In the genomic region with DNA sequence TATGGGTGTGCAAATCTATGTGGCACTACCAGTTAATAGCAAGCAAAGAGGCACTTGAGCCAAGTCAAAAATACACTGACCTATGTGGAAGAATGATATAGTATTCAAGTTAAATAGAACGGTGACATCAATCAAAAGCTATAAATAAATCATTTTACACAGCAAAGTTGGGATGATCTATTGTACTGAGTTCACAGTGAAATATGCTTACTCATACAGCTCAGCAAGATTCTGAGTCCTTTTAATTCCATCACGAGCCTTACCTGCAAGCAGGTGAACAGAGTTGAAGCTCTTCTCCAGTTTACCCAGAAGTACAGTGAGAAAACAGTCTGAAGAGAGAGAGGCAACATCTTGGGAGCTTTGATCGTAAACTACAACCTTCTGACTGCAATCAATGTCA, we compare ENCODE assay signal across 26 cellular contexts. TPM values are rescaled to one million over a fixed set of nuclear protein-coding genes. Genes with fewer than 3 reads are reported as not detected.
DNase-seq lines count a peak whose midpoint lies in the region; ATAC-seq, FAIRE-seq and TF ChIP-seq lines count a peak whose summit lies in the region.
"Had no signal": no experiment of that assay in that cellular context is flagged by ENCODE, and none has a peak within 500 bp of the region (broad histone marks: within the 10 kb centered on the region; RNA-seq: fewer than 3 reads in every experiment).

No MANE protein-coding gene starts in this region.

- H3K36me3 ChIP-seq in HUES48 (ENCODE audit: control insufficient read depth, insufficient read depth, low read length) (peaks cover 54% of the 10 kb centered on the region), colonic mucosa (no peaks in the 10 kb centered on the region), pancreas (peaks cover 0 to 10% (median 0%) of the 10 kb centered on the region in 3 donors), tibial nerve (peaks cover 0 to 12% (median 0%) of the 10 kb centered on the region in 3 donors), neural progenitor cell (peaks cover 8% of the 10 kb centered on the region)
- H3K36me3 ChIP-seq: brain microvascular endothelial cell had no signal

- H3K27ac ChIP-seq in 22Rv1: peak overlapping the region; percentile 17; the same call in 1 of the 2 replicates
- peak overlapping the region; percentile 62 for H3K27ac ChIP-seq in HUES48 (ENCODE audit: low read depth, low read length)
- peak overlapping the region; percentile 58 for H3K27ac ChIP-seq in colonic mucosa
- H3K27ac ChIP-seq in pancreas: no peak overlapping the region
- peak overlapping the region in 1 of 4 donors; percentile 69 for H3K27ac ChIP-seq in tibial nerve
- no peak overlapping the region for H3K27ac ChIP-seq in neural progenitor cell
- H3K27ac ChIP-seq: brain microvascular endothelial cell, upper lobe of left lung had no signal

- H4K20me1 ChIP-seq in neural progenitor cell (ENCODE audit: low read depth): peaks cover 20% of the 10 kb centered on the region

- no peak overlapping the region for H3K4me3 ChIP-seq in HUES48 (ENCODE audit: low read depth, low read length)
- H3K4me3 ChIP-seq in colonic mucosa: no peak overlapping the region
- H3K4me3 ChIP-seq in pancreas: no peak overlapping the region
- H3K4me3 ChIP-seq in tibial nerve: no peak overlapping the region
- no peak overlapping the region for H3K4me3 ChIP-seq in neural progenitor cell
- H3K4me3 ChIP-seq: adrenal gland, heart left ventricle, skin epidermis, upper lobe of left lung had no signal

- TF ChIP-seq CTCF in 22Rv1 (IDR thresholded peaks at IDR 0.05) (no peak), colonic mucosa (IDR thresholded peaks at IDR 0.05) (no peak), pancreas (IDR thresholded peaks at IDR 0.05) (no peak), tibial nerve (IDR thresholded peaks at IDR 0.05) (no peak), neural progenitor cell (IDR thresholded peaks at IDR 0.05) (no peak)

- no peak for TF ChIP-seq EP300 in tibial nerve (IDR thresholded peaks at IDR 0.05)

- intact Hi-C loops in colonic mucosa (cut with DNase I): no loop called here
- intact Hi-C loops in pancreas (cut with DNase I): no loop called here

- H3K4me1 Mint-ChIP-seq in neural progenitor cell: peaks cover 26% of the 10 kb centered on the region

- no peaks in the 10 kb centered on the region for H3K9me3 ChIP-seq in HUES48 (ENCODE audit: control insufficient read depth, insufficient read depth, low read length)
- no peaks in the 10 kb centered on the region for H3K9me3 ChIP-seq in colonic mucosa
- no peaks in the 10 kb centered on the region for H3K9me3 ChIP-seq in pancreas
- no peaks in the 10 kb centered on the region for H3K9me3 ChIP-seq in tibial nerve
- no peaks in the 10 kb centered on the region for H3K9me3 ChIP-seq in neural progenitor cell (ENCODE audit: low read depth)
- H3K9me3 ChIP-seq: adrenal gland, heart left ventricle, upper lobe of left lung had no signal

- DNase-seq in colonic mucosa (no peak), pancreas (no peak), tibial nerve (ENCODE audit: low spot score in 2 of 2) (no peak), DMS 273 (lab: John Stamatoyannopoulos, UW; ENCODE audit: unreplicated experiment) (no peak), neural progenitor cell (ENCODE audit: low spot score) (no peak)
- DNase-seq: activated CD4-positive, alpha-beta T cell treated with anti-CD3 and anti-CD28 coated beads, Interleukin-2, amount 10 ng/mL, durations not matched to agents 7 days and 5 days; activated T-cell treated with anti-CD3 and anti-CD28 coated beads, Interleukin-2, amount 50 U/mL, for 24 hours; adrenal gland; brain microvascular endothelial cell; C1 segment of cervical spinal cord; Calu3; DND-41; heart left ventricle; left cardiac atrium; mesenchymal stem cell; NCI-H1436 treated with DMSO at 0.1 percent for 48 hours; NCI-H2107; SIG-M5; stimulated activated CD8-positive, alpha-beta memory T cell treated with anti-CD3 and anti-CD28 coated beads, Interleukin-4, amount 100 ng/mL, for 48 hours; T1000; upper lobe of left lung had no signal

- H2AFZ ChIP-seq in neural progenitor cell (replicated peaks): no peak overlapping the region

- H3K27me3 ChIP-seq in HUES48 (ENCODE audit: control insufficient read depth, insufficient read depth, low read length) (no peaks in the 10 kb centered on the region), colonic mucosa (no peaks in the 10 kb centered on the region), pancreas (no peaks in the 10 kb centered on the region), tibial nerve (no peaks in the 10 kb centered on the region), neural progenitor cell (no peaks in the 10 kb centered on the region)
- H3K27me3 ChIP-seq: adrenal gland, brain microvascular endothelial cell, heart left ventricle, upper lobe of left lung had no signal

- no peak overlapping the region for H3K9ac ChIP-seq in HUES48 (ENCODE audit: low read depth, low read length)
- H3K9ac ChIP-seq in colonic mucosa (ENCODE audit: low read depth in 2 of 2, low read length in 2 of 2): no peak overlapping the region
- no peak overlapping the region for H3K9ac ChIP-seq in neural progenitor cell

- H3K79me2 ChIP-seq in neural progenitor cell (ENCODE audit: low read depth): peaks cover 37% of the 10 kb centered on the region

- peaks cover 18% of the 10 kb centered on the region for H3F3A ChIP-seq in neural progenitor cell (ENCODE audit: low read depth)

- 28 to 42% methylated on average over 3 of the region's 3 CpGs for WGBS in pancreas, 2 donors
- 55 to 56% methylated on average over 3 of the region's 3 CpGs for WGBS in tibial nerve, 2 donors

- ATAC-seq in pancreas (peak in 3 of 4 donors; percentile 33 to 68 (median 42)), GM21737 (IDR thresholded peaks at IDR 0.05; ENCODE audit: unreplicated experiment) (no peak)
- ATAC-seq: left cardiac atrium had no signal

- H3K4me2 ChIP-seq in neural progenitor cell: no peak overlapping the region

- H3K4me3 Mint-ChIP-seq in neural progenitor cell: no peak overlapping the region
- H3K4me3 Mint-ChIP-seq: activated CD4-positive, alpha-beta T cell treated with anti-CD3 and anti-CD28 coated beads, Interleukin-2, amount 10 ng/mL, durations not matched to agents 7 days and 5 days; activated T-cell treated with anti-CD3 and anti-CD28 coated beads, Interleukin-2, amount 50 U/mL, for 24 hours had no signal

- TF ChIP-seq POLR2A in tibial nerve (IDR thresholded peaks at IDR 0.05): no peak

- H3K4me1 ChIP-seq in HUES48 (ENCODE audit: control insufficient read depth, insufficient read depth, low read length) (peaks cover 39% of the 10 kb centered on the region), colonic mucosa (peaks cover 17% of the 10 kb centered on the region), pancreas (peaks cover 0 to 30% (median 0%) of the 10 kb centered on the region in 3 donors), tibial nerve (peaks cover 0 to 34% (median 5%) of the 10 kb centered on the region in 4 donors), neural progenitor cell (peaks cover 37% of the 10 kb centered on the region)

- H3K36me3 Mint-ChIP-seq in neural progenitor cell: peaks cover 20% of the 10 kb centered on the region

- no peaks in the 10 kb centered on the region for H3K9me3 Mint-ChIP-seq in neural progenitor cell
- H3K9me3 Mint-ChIP-seq: activated CD4-positive, alpha-beta T cell treated with anti-CD3 and anti-CD28 coated beads, Interleukin-2, amount 10 ng/mL, durations not matched to agents 7 days and 5 days; activated T-cell treated with anti-CD3 and anti-CD28 coated beads, Interleukin-2, amount 50 U/mL, for 24 hours had no signal

- no peak overlapping the region for H3K27ac Mint-ChIP-seq in neural progenitor cell
- H3K27ac Mint-ChIP-seq: activated CD4-positive, alpha-beta T cell treated with anti-CD3 and anti-CD28 coated beads, Interleukin-2, amount 10 ng/mL, durations not matched to agents 7 days and 5 days; activated T-cell treated with anti-CD3 and anti-CD28 coated beads, Interleukin-2, amount 50 U/mL, for 24 hours had no signal

- no peak for FAIRE-seq in pancreas (lab: Jason Lieb, UNC)
- FAIRE-seq: RCC 7860 had no signal

- H3K27me3 Mint-ChIP-seq in neural progenitor cell (ENCODE audit: insufficient read depth, low read depth): peaks cover 2% of the 10 kb centered on the region
- H3K27me3 Mint-ChIP-seq: activated CD4-positive, alpha-beta T cell treated with anti-CD3 and anti-CD28 coated beads, Interleukin-2, amount 10 ng/mL, durations not matched to agents 7 days and 5 days; activated T-cell treated with anti-CD3 and anti-CD28 coated beads, Interleukin-2, amount 50 U/mL, for 24 hours had no signal

RNA-seq across cellular contexts. Expression of gene DUSP16, which starts 43.1 kb away (rescaled TPM):
- total RNA-seq in colonic mucosa (10 to 100 TPM; 47.5 to 60.2 TPM), pancreas (10 to 100 TPM; 18.1 to 38.7 (median 27.8) TPM), tibial nerve (10 to 100 TPM; 16.2 to 23.2 (median 19.1) TPM), neural progenitor cell (ENCODE audit: low replicate concordance) (24.0 and 26.1 TPM in 2 replicates)
- polyA plus RNA-seq in pancreas: 10 to 100 TPM in 1 of 2 donors, 1 to 10 TPM in 1; 5.8 to 10.1 TPM

Comparison
In these comparisons a context has a peak if more than half of its experiments do, and no peak if none do; other contexts are left out.
1. H3K27ac ChIP-seq: peak in 22Rv1 (single experiment), HUES48 (single experiment) and colonic mucosa (single experiment); none in pancreas (0 of 4) and neural progenitor cell (single experiment).